Comparison of ENCODE assay signal across 18 cellular contexts in genomic region chr12:34388636-34389377, GRCh38.
"Had no signal": no experiment of that assay in that cellular context is flagged by ENCODE, and none has a peak within 500 bp of the region (broad histone marks: within the 10 kb centered on the region; RNA-seq: fewer than 3 reads in every experiment).

No MANE protein-coding gene starts in this region.

- H3K36me3 ChIP-seq: heart left ventricle, neutrophil, right lobe of liver, thyroid gland, uterus had no signal

- H3K4me3 Mint-ChIP-seq: naive thymus-derived CD4-positive, alpha-beta T cell; type B pancreatic cell had no signal

- H3K27ac ChIP-seq: heart left ventricle, neutrophil, right lobe of liver, thyroid gland, uterus had no signal

- H3K27me3 Mint-ChIP-seq: type B pancreatic cell had no signal

- H3K4me1 ChIP-seq: heart left ventricle, right lobe of liver, thyroid gland, uterus had no signal

- H3K27ac Mint-ChIP-seq: naive thymus-derived CD4-positive, alpha-beta T cell; type B pancreatic cell had no signal

- ATAC-seq: esophagus mucosa; heart left ventricle; naive thymus-derived CD4-positive, alpha-beta T cell; right lobe of liver had no signal

- H3K4me3 ChIP-seq: heart left ventricle, right lobe of liver, thyroid gland, uterus had no signal

- H3K9me3 ChIP-seq: right lobe of liver, thyroid gland, uterus had no signal

- DNase-seq: central memory CD4-positive, alpha-beta T cell; effector memory CD4-positive, alpha-beta T cell; hypothalamus; mesendoderm; naive thymus-derived CD4-positive, alpha-beta T cell; stimulated activated CD4-positive, alpha-beta T cell treated with anti-CD3 and anti-CD28 coated beads, Interleukin-2, amount 100 ng/mL, for 24 hours; stimulated activated CD4-positive, alpha-beta T cell treated with anti-CD3 and anti-CD28 coated beads, Interleukin-4, amount 100 ng/mL, for 4 hours; stimulated activated naive CD4-positive, alpha-beta T cell treated with Interleukin-2 at 50 U/mL for 16 hours; thyroid gland; uterus had no signal

- H3K9me3 Mint-ChIP-seq: type B pancreatic cell had no signal

- H3K27me3 ChIP-seq: neutrophil, right lobe of liver, thyroid gland, uterus had no signal

- FAIRE-seq: endometrium, frontal cortex, keratinocyte had no signal

- H3K36me3 Mint-ChIP-seq: type B pancreatic cell had no signal
